Comparison of ENCODE assay signal across 9 cellular contexts in genomic region chrX:11427082-11428033, GRCh38.
DNase-seq lines count a peak whose midpoint lies in the region; ATAC-seq and TF ChIP-seq lines count a peak whose summit lies in the region.
"Had no signal": no experiment of that assay in that cellular context is flagged by ENCODE, and none has a peak within 500 bp of the region (broad histone marks: within the 10 kb centered on the region; RNA-seq: fewer than 3 reads in every experiment).

No MANE protein-coding gene starts in this region.

- no peaks in the 10 kb centered on the region for H3K27me3 ChIP-seq in Panc1 (ENCODE audit: control insufficient read depth, insufficient read depth, low read length)

- TF ChIP-seq CTCF in Panc1 (IDR thresholded peaks at IDR 0.05) (peak; percentile 24; the same call in 1 of the 2 replicates), glutamatergic neuron (IDR thresholded peaks at IDR 0.05; ENCODE audit: partially characterized antibody, unreplicated experiment) (peak; percentile 50), progenitor cell of endocrine pancreas (IDR thresholded peaks at IDR 0.05; ENCODE audit: unreplicated experiment) (peak; percentile 56)

- peak overlapping the region; percentile 40 for H3K27ac Mint-ChIP-seq in glutamatergic neuron (ENCODE audit: unreplicated experiment)
- no peak overlapping the region for H3K27ac Mint-ChIP-seq in progenitor cell of endocrine pancreas
- H3K27ac Mint-ChIP-seq: T-cell had no signal

- ATAC-seq in GM18909 (IDR thresholded peaks at IDR 0.05; ENCODE audit: poor library complexity, unreplicated experiment), result peak; percentile 37
- ATAC-seq in Panc1, result peak; percentile 34; the same call in 1 of the 2 replicates
- no peak for ATAC-seq in HG02798 (IDR thresholded peaks at IDR 0.05; ENCODE audit: poor library complexity, unreplicated experiment)
- no peak for ATAC-seq in GM18867 (IDR thresholded peaks at IDR 0.05; ENCODE audit: unreplicated experiment)

- DNase-seq in Panc1 (ENCODE audit: low read depth, low spot score), result no peak
- peak; percentile 65 for DNase-seq in glutamatergic neuron
- peak; percentile 27 for DNase-seq in progenitor cell of endocrine pancreas (ENCODE audit: low spot score, unreplicated experiment)
- no peak for DNase-seq in HPDE6-E6E7 (ENCODE audit: extremely low spot score)
- DNase-seq in DMS153 (lab: John Stamatoyannopoulos, UW), result no peak

- no peaks in the 10 kb centered on the region for H3K4me1 ChIP-seq in Panc1 (ENCODE audit: control insufficient read depth, insufficient read depth, low read length)

- H3K9me3 Mint-ChIP-seq in glutamatergic neuron (ENCODE audit: unreplicated experiment) (peaks cover 2% of the 10 kb centered on the region), progenitor cell of endocrine pancreas (ENCODE audit: low read depth) (peaks cover 9% of the 10 kb centered on the region)

- H3K27me3 Mint-ChIP-seq in glutamatergic neuron (ENCODE audit: unreplicated experiment) (no peaks in the 10 kb centered on the region), progenitor cell of endocrine pancreas (peaks cover 12% of the 10 kb centered on the region)

- H3K4me1 Mint-ChIP-seq in glutamatergic neuron (ENCODE audit: low read depth, unreplicated experiment) (peaks cover 19% of the 10 kb centered on the region), progenitor cell of endocrine pancreas (ENCODE audit: low read depth) (peaks cover 5% of the 10 kb centered on the region)
- H3K4me1 Mint-ChIP-seq: T-cell had no signal

- CTCF ChIA-PET in Panc1 (lab: Charles Lee), result no interaction called here

- intact Hi-C loops in Panc1 (cut with micrococcal nuclease; ENCODE audit: unreplicated experiment), result no loop called here

- H3K36me3 Mint-ChIP-seq in glutamatergic neuron (ENCODE audit: unreplicated experiment) (no peaks in the 10 kb centered on the region), progenitor cell of endocrine pancreas (ENCODE audit: insufficient read depth) (no peaks in the 10 kb centered on the region)
- H3K36me3 Mint-ChIP-seq: T-cell had no signal

- no peak overlapping the region for H3K27ac ChIP-seq in Panc1 (ENCODE audit: low read length)

- BruUV-seq in Panc1 (replicated peaks; lab: Mats Ljungman, UMichigan), result no TSS peak

- POLR2A ChIA-PET in Panc1 (lab: Charles Lee), result no interaction called here

- in situ Hi-C loops in Panc1 (cut with HindIII; ENCODE audit: low pct_unique_long_range_greater_than_20kb, low sequenced_read_pairs), result no loop called here

- H3K36me3 ChIP-seq in Panc1 (ENCODE audit: control insufficient read depth, insufficient read depth, low read length), result no peaks in the 10 kb centered on the region

- peak overlapping the region; percentile 8 to 18; a peak in 1 of 4 replicates for H3K4me3 ChIP-seq in Panc1 (ENCODE audit: low read depth in 2 of 2, low read length in 2 of 2)

- peak overlapping the region; percentile 77 for H3K4me3 Mint-ChIP-seq in glutamatergic neuron (ENCODE audit: unreplicated experiment)
- peak overlapping the region; percentile 70 for H3K4me3 Mint-ChIP-seq in progenitor cell of endocrine pancreas (ENCODE audit: low read depth)
- H3K4me3 Mint-ChIP-seq: T-cell had no signal

- no peaks in the 10 kb centered on the region for H3K9me3 ChIP-seq in Panc1 (ENCODE audit: control insufficient read depth, insufficient read depth, low read depth, low read length)

Comparison
In these comparisons a context has a peak if more than half of its experiments do, and no peak if none do; other contexts are left out.
1. ATAC-seq: peak in GM18909 (single experiment) and Panc1 (single experiment); none in HG02798 (single experiment) and GM18867 (single experiment).
2. DNase-seq: peak in glutamatergic neuron (single experiment) and progenitor cell of endocrine pancreas (single experiment); none in Panc1 (single experiment), HPDE6-E6E7 (single experiment) and DMS153 (single experiment).
3. Peak in every context shown above with its lines, with median percentiles within 50 percentile points of each other: CTCF ChIP-seq.